In genomic region chr4:304987-305680, GRCh38 we compare ENCODE assay signal across 8 cellular contexts. TPM values are rescaled to one million over a fixed set of nuclear protein-coding genes. Genes with fewer than 3 reads are reported as not detected.
DNase-seq lines count a peak whose midpoint lies in the region; ATAC-seq and TF ChIP-seq lines count a peak whose summit lies in the region.

ZNF732 (minus strand) TSS chr4:305474; CDS start chr4:305310, 164 bp downstream.

- H3K4me1 ChIP-seq in heart left ventricle, result peaks cover 0 to 13% (median 0%) of the 10 kb centered on the region in 12 donors

- H3K4me3 Mint-ChIP-seq in T-helper 2 cell treated with Interferon-gamma antibody and Interleukin-4, amounts not matched to agents 5 μg/mL and 100 μg/mL, for 36 hours, result no peak within 1 kb of the TSS
- no peak within 1 kb of the TSS for H3K4me3 Mint-ChIP-seq in activated T-helper 1 cell treated with anti-CD3 and anti-CD28 coated beads, Interleukin-12 subunit alpha, Interleukin-12 subunit beta, Interleukin-2, Interleukin-4 antibody, amounts not matched to agents 30 ng/mL and 10 ng/mL and 1 ng/mL, durations not matched to agents 14 hours and 24 hours and 36 hours

- WGBS in heart left ventricle, 4 donors, result 1 to 3% (median 2%) methylated on average over 30 to 53 of the region's 53 CpGs

- H3K4me3 ChIP-seq in heart left ventricle, result peak within 1 kb of the TSS; percentile 7 to 55 (median 50)

- H3K27me3 ChIP-seq in heart left ventricle, result peaks cover 0 to 26% (median 8%) of the 10 kb centered on the region in 9 donors

- no peak within 1 kb of the TSS for H3K27ac ChIP-seq in heart left ventricle

- intact Hi-C loops in heart left ventricle (cut with DNase I), result no loop called here
- intact Hi-C loops in activated T-helper 1 cell treated with anti-CD3 and anti-CD28 coated beads, Interleukin-12 subunit alpha, Interleukin-12 subunit beta, Interleukin-2, Interleukin-4 antibody, amounts not matched to agents 30 ng/mL and 10 ng/mL and 1 ng/mL, durations not matched to agents 14 hours and 24 hours and 36 hours (cut with micrococcal nuclease), result no loop called here

- DNase-seq in DMS53 (lab: John Stamatoyannopoulos, UW), result peak; percentile 98
- DNase-seq in SW 1271 (lab: John Stamatoyannopoulos, UW), result peak; percentile 19 to 39
- DNase-seq in heart left ventricle, result peak; percentile 39 to 62 (median 50)
- peak; percentile 24 for DNase-seq in pons (ENCODE audit: low spot score)
- no peak for DNase-seq in activated T-cell treated with anti-CD3 and anti-CD28 coated beads for 4 hours
- no peak for DNase-seq in T-helper 2 cell treated with Interferon-gamma antibody and Interleukin-4, amounts not matched to agents 5 μg/mL and 100 μg/mL, for 36 hours (ENCODE audit: low spot score)
- DNase-seq in activated T-helper 1 cell treated with anti-CD3 and anti-CD28 coated beads, Interleukin-12 subunit alpha, Interleukin-12 subunit beta, Interleukin-2, Interleukin-4 antibody, amounts not matched to agents 30 ng/mL and 10 ng/mL and 1 ng/mL, durations not matched to agents 14 hours and 24 hours and 36 hours (ENCODE audit: low spot score), result no peak

- ATAC-seq in heart left ventricle, result peak; percentile 37 to 99 (median 92)
- no peak for ATAC-seq in GM21786 (IDR thresholded peaks at IDR 0.05; ENCODE audit: unreplicated experiment)

- TF ChIP-seq POLR2A in heart left ventricle (IDR thresholded peaks at IDR 0.05), result no peak

- H3K9me3 ChIP-seq in heart left ventricle, result peaks cover 0 to 35% (median 0%) of the 10 kb centered on the region in 12 donors

- TF ChIP-seq CTCF in heart left ventricle (IDR thresholded peaks at IDR 0.05), result no peak

- no peaks in the 10 kb centered on the region for H3K36me3 Mint-ChIP-seq in T-helper 2 cell treated with Interferon-gamma antibody and Interleukin-4, amounts not matched to agents 5 μg/mL and 100 μg/mL, for 36 hours (ENCODE audit: low read depth)
- no peaks in the 10 kb centered on the region for H3K36me3 Mint-ChIP-seq in activated T-helper 1 cell treated with anti-CD3 and anti-CD28 coated beads, Interleukin-12 subunit alpha, Interleukin-12 subunit beta, Interleukin-2, Interleukin-4 antibody, amounts not matched to agents 30 ng/mL and 10 ng/mL and 1 ng/mL, durations not matched to agents 14 hours and 24 hours and 36 hours (ENCODE audit: low read depth)

- no peaks in the 10 kb centered on the region for H3K27me3 Mint-ChIP-seq in T-helper 2 cell treated with Interferon-gamma antibody and Interleukin-4, amounts not matched to agents 5 μg/mL and 100 μg/mL, for 36 hours (ENCODE audit: low read depth)
- peaks cover 1% of the 10 kb centered on the region for H3K27me3 Mint-ChIP-seq in activated T-helper 1 cell treated with anti-CD3 and anti-CD28 coated beads, Interleukin-12 subunit alpha, Interleukin-12 subunit beta, Interleukin-2, Interleukin-4 antibody, amounts not matched to agents 30 ng/mL and 10 ng/mL and 1 ng/mL, durations not matched to agents 14 hours and 24 hours and 36 hours (ENCODE audit: insufficient read depth)

- no peaks in the 10 kb centered on the region for H3K4me1 Mint-ChIP-seq in T-helper 2 cell treated with Interferon-gamma antibody and Interleukin-4, amounts not matched to agents 5 μg/mL and 100 μg/mL, for 36 hours (ENCODE audit: low read depth)
- H3K4me1 Mint-ChIP-seq in activated T-helper 1 cell treated with anti-CD3 and anti-CD28 coated beads, Interleukin-12 subunit alpha, Interleukin-12 subunit beta, Interleukin-2, Interleukin-4 antibody, amounts not matched to agents 30 ng/mL and 10 ng/mL and 1 ng/mL, durations not matched to agents 14 hours and 24 hours and 36 hours (ENCODE audit: low read depth), result peaks cover 10% of the 10 kb centered on the region

- H3K36me3 ChIP-seq in heart left ventricle, result no peaks in the 10 kb centered on the region

- H3K9me3 Mint-ChIP-seq in T-helper 2 cell treated with Interferon-gamma antibody and Interleukin-4, amounts not matched to agents 5 μg/mL and 100 μg/mL, for 36 hours, result peaks cover 48% of the 10 kb centered on the region
- H3K9me3 Mint-ChIP-seq in activated T-helper 1 cell treated with anti-CD3 and anti-CD28 coated beads, Interleukin-12 subunit alpha, Interleukin-12 subunit beta, Interleukin-2, Interleukin-4 antibody, amounts not matched to agents 30 ng/mL and 10 ng/mL and 1 ng/mL, durations not matched to agents 14 hours and 24 hours and 36 hours, result peaks cover 64% of the 10 kb centered on the region

- no peak within 1 kb of the TSS for H3K27ac Mint-ChIP-seq in T-helper 2 cell treated with Interferon-gamma antibody and Interleukin-4, amounts not matched to agents 5 μg/mL and 100 μg/mL, for 36 hours
- no peak within 1 kb of the TSS for H3K27ac Mint-ChIP-seq in activated T-helper 1 cell treated with anti-CD3 and anti-CD28 coated beads, Interleukin-12 subunit alpha, Interleukin-12 subunit beta, Interleukin-2, Interleukin-4 antibody, amounts not matched to agents 30 ng/mL and 10 ng/mL and 1 ng/mL, durations not matched to agents 14 hours and 24 hours and 36 hours

RNA-seq across cellular contexts. Expression of gene ZNF732, which starts in this region (rescaled TPM):
- under 1 TPM in 1 of 9 donors, not detected in 8; 0.32 TPM for total RNA-seq in heart left ventricle
- under 1 TPM; 0.04 to 0.08 TPM for polyA plus RNA-seq in heart left ventricle
- not detected in 2 replicates for total RNA-seq in activated T-helper 1 cell treated with anti-CD3 and anti-CD28 coated beads, Interleukin-12 subunit alpha, Interleukin-12 subunit beta, Interleukin-2, Interleukin-4 antibody, amounts not matched to agents 30 ng/mL and 10 ng/mL and 1 ng/mL, durations not matched to agents 14 hours and 24 hours and 36 hours

Comparison
In these comparisons a context has a peak if more than half of its experiments do, and no peak if none do; other contexts are left out.
1. Peak in DNase-seq, ATAC-seq and H3K4me3 ChIP-seq in heart left ventricle; RNA of the gene not detected or under 1 TPM.
2. DNase-seq: peak in DMS53 (single experiment), SW 1271 (2 of 2) and pons (single experiment); none in activated T-cell treated with anti-CD3 and anti-CD28 coated beads for 4 hours (single experiment), T-helper 2 cell treated with Interferon-gamma antibody and Interleukin-4, amounts not matched to agents 5 μg/mL and 100 μg/mL, for 36 hours (single experiment) and activated T-helper 1 cell treated with anti-CD3 and anti-CD28 coated beads, Interleukin-12 subunit alpha, Interleukin-12 subunit beta, Interleukin-2, Interleukin-4 antibody, amounts not matched to agents 30 ng/mL and 10 ng/mL and 1 ng/mL, durations not matched to agents 14 hours and 24 hours and 36 hours (single experiment).